ENCODE assay signal across 9 cellular contexts in genomic region chr10:68301790-68302502, GRCh38. TPM values are rescaled to one million over a fixed set of nuclear protein-coding genes. Genes with fewer than 3 reads are reported as not detected.
DNase-seq lines count a peak whose midpoint lies in the region; ATAC-seq and TF ChIP-seq lines count a peak whose summit lies in the region.
"Had no signal": no experiment of that assay in that cellular context is flagged by ENCODE, and none has a peak within 500 bp of the region (broad histone marks: within the 10 kb centered on the region; RNA-seq: fewer than 3 reads in every experiment).

No MANE protein-coding gene starts in this region.

- POLR2A ChIA-PET in WTC11 (lab: Charles Lee) = no interaction called here

- no peaks in the 10 kb centered on the region for H3K36me3 Mint-ChIP-seq in WTC11

- CTCF ChIA-PET in WTC11 (lab: Charles Lee) = interaction anchor here (0.8 to 4.7 kb wide), 6 partner anchors 17 to 92 kb away, joined by 4 to 35 read pairs (median 5); partner anchors contain the start of gene ATOH7

- TF ChIP-seq CTCF in WTC11 (IDR thresholded peaks at IDR 0.05) = peak; percentile 16; the same call in 1 of the 2 replicates

- H3K4me1 Mint-ChIP-seq in WTC11 = peaks cover 9% of the 10 kb centered on the region

- H3K27me3 Mint-ChIP-seq in WTC11 (ENCODE audit: low read depth) = no peaks in the 10 kb centered on the region

- ATAC-seq in GM21737 (IDR thresholded peaks at IDR 0.05; ENCODE audit: unreplicated experiment) (peak; percentile 59), WTC11 (no peak; the same call in 1 of the 2 replicates), Right ventricle myocardium superior (ENCODE audit: poor library complexity) (peak; percentile 86), sciatic nerve (peak; percentile 90), GM21576 (IDR thresholded peaks at IDR 0.05; ENCODE audit: unreplicated experiment) (no peak)

- H3K4me3 Mint-ChIP-seq in WTC11 = no peak overlapping the region
- H3K4me3 Mint-ChIP-seq: T-helper 1 cell treated with Interleukin-12 subunit alpha and Interleukin-12 subunit beta and Interleukin-4 antibody, amounts not matched to agents 30 μg/mL and 1 μg/mL, for 36 hours had no signal

- H3K9me3 Mint-ChIP-seq in WTC11 = no peaks in the 10 kb centered on the region
- H3K9me3 Mint-ChIP-seq: T-helper 1 cell treated with Interleukin-12 subunit alpha and Interleukin-12 subunit beta and Interleukin-4 antibody, amounts not matched to agents 30 μg/mL and 1 μg/mL, for 36 hours had no signal

- no peak overlapping the region for H3K27ac Mint-ChIP-seq in WTC11
- H3K27ac Mint-ChIP-seq: T-helper 1 cell treated with Interleukin-12 subunit alpha and Interleukin-12 subunit beta and Interleukin-4 antibody, amounts not matched to agents 30 μg/mL and 1 μg/mL, for 36 hours had no signal

- DNase-seq in DMS 273 treated with DMSO at 0.1 percent for 48 hours (lab: John Stamatoyannopoulos, UW) = peak; percentile 1
- DNase-seq in MV-4-11 (lab: John Stamatoyannopoulos, UW) = peak; percentile 24
- DNase-seq in WTC11 (ENCODE audit: low spot score) = no peak
- no peak for DNase-seq in Right ventricle myocardium superior
- DNase-seq in sciatic nerve (ENCODE audit: low spot score) = no peak
- DNase-seq in activated naive CD4-positive, alpha-beta T cell treated with anti-CD3 and anti-CD28 coated beads, Interleukin-2, amount 50 U/mL, for 16 hours = no peak

- intact Hi-C loops in Right ventricle myocardium superior (cut with DNase I) (loop anchor here (5.0 kb wide), 1 partner anchor 90 kb away; no protein-coding TSS in a partner anchor), sciatic nerve (cut with DNase I) (no loop called here)

TF ChIP-seq in WTC11, 78 proteins besides CTCF, POLR2A, EP300 and RAD21:
- no peak for TF ChIP-seq KAT7 (CRISPR knock-in tag; IDR thresholded peaks at IDR 0.05; ENCODE audit: borderline replicate concordance)
- no peak for TF ChIP-seq MYBL2 (CRISPR knock-in tag; IDR thresholded peaks at IDR 0.05)
- TF ChIP-seq ZNF317 (CRISPR knock-in tag; IDR thresholded peaks at IDR 0.05; ENCODE audit: borderline replicate concordance, low read depth) = no peak
- no peak for TF ChIP-seq ZNF219 (CRISPR knock-in tag; IDR thresholded peaks at IDR 0.05; ENCODE audit: borderline replicate concordance)
- TF ChIP-seq TEAD4 (CRISPR knock-in tag; IDR thresholded peaks at IDR 0.05) = no peak
- no peak for TF ChIP-seq TP53 (CRISPR knock-in tag; IDR thresholded peaks at IDR 0.05)
- no peak for TF ChIP-seq EMX1 (CRISPR knock-in tag; IDR thresholded peaks at IDR 0.05)
- TF ChIP-seq ZNF138 (CRISPR knock-in tag; conservative IDR thresholded peaks at IDR 0.05) = no peak
- no peak for TF ChIP-seq PREB (CRISPR knock-in tag; IDR thresholded peaks at IDR 0.05; ENCODE audit: borderline replicate concordance)
- TF ChIP-seq FOXK1 (CRISPR knock-in tag; IDR thresholded peaks at IDR 0.05) = no peak
- TF ChIP-seq RELA (CRISPR knock-in tag; IDR thresholded peaks at IDR 0.05; ENCODE audit: borderline replicate concordance) = no peak

RNA-seq across cellular contexts. Expression of gene HNRNPH3, which starts 29.9 kb away (rescaled TPM):
- total RNA-seq in WTC11 (2021) = 220 to 226 TPM (median 223 TPM) in 3 replicates
- 122 TPM for total RNA-seq in Right ventricle myocardium superior
- 140 TPM for total RNA-seq in sciatic nerve

RNA-seq across cellular contexts. Expression of gene PBLD, which starts 30.8 kb away (rescaled TPM):
- total RNA-seq in WTC11 (2021) (2.4 to 2.7 TPM (median 2.6 TPM) in 3 replicates), Right ventricle myocardium superior (3.4 TPM), sciatic nerve (4.7 TPM)

Comparison
In these comparisons a context has a peak if more than half of its experiments do, and no peak if none do; other contexts are left out.
1. DNase-seq: peak in DMS 273 treated with DMSO at 0.1 percent for 48 hours (single experiment) and MV-4-11 (single experiment); none in WTC11 (single experiment), Right ventricle myocardium superior (single experiment), sciatic nerve (single experiment) and activated naive CD4-positive, alpha-beta T cell treated with anti-CD3 and anti-CD28 coated beads, Interleukin-2, amount 50 U/mL, for 16 hours (single experiment).
2. ATAC-seq: peak in GM21737 (single experiment), Right ventricle myocardium superior (single experiment) and sciatic nerve (single experiment); none in WTC11 (single experiment) and GM21576 (single experiment).